ENCODE assay signal across 9 cellular contexts in the genomic region with DNA sequence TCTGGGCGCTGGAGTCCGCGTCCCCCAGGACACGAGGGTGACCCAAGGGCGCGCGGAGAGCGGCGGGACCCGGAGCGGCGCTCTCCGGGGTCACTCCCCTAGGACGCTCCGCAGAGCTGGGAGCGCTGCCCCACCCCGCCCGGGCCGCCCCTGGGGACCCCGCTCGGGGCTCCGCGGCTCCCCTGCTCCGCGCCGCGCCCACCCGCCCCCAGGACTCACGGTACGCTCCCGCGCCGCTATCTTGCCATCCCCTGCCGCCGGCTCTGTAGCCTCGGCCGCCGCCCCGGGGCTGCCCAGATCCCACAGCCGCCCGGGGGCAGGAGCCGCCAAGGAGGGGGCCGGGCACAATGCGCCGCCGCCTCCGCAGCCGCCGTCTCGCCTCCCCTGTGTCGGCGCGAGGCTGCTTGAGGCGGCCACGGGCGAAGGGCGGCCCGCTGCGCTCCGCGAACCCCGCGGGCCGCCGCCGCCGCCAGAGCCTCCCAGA. TPM values are rescaled to one million over a fixed set of nuclear protein-coding genes. Genes with fewer than 3 reads are reported as not detected.
DNase-seq lines count a peak whose midpoint lies in the region; ATAC-seq and TF ChIP-seq lines count a peak whose summit lies in the region.
"Had no signal": no experiment of that assay in that cellular context is flagged by ENCODE, and none has a peak within 500 bp of the region (broad histone marks: within the 10 kb centered on the region; RNA-seq: fewer than 3 reads in every experiment).

No MANE protein-coding gene starts in this region.

- H3K4me3 ChIP-seq in brain microvascular endothelial cell (ENCODE audit: low read depth, low read length) (peak overlapping the region; percentile 77), right lobe of liver (peak overlapping the region; percentile 37 to 66 (median 61)), transverse colon (peak overlapping the region; percentile 63 to 77 (median 72))

- H3K9me3 ChIP-seq in right lobe of liver, result no peaks in the 10 kb centered on the region
- H3K9me3 ChIP-seq in transverse colon, result no peaks in the 10 kb centered on the region
- H3K9me3 ChIP-seq: neutrophil had no signal

- DNase-seq in HuH-7 (ENCODE audit: low spot score) (peak; percentile 52), brain microvascular endothelial cell (peak; percentile 7), right lobe of liver (peak in 1 of 3 donors; percentile 21), transverse colon (no peak), GM03348 (ENCODE audit: low spot score) (no peak), AG20443 (ENCODE audit: low spot score) (no peak), kidney tubule cell (ENCODE audit: low spot score) (no peak)

- ATAC-seq in GM19351 (IDR thresholded peaks at IDR 0.05; ENCODE audit: unreplicated experiment) (peak; percentile 4), right lobe of liver (peak; percentile 17 to 50 (median 48))

- H3K27me3 ChIP-seq in brain microvascular endothelial cell (replicated peaks), result no peaks in the 10 kb centered on the region
- no peaks in the 10 kb centered on the region for H3K27me3 ChIP-seq in right lobe of liver
- H3K27me3 ChIP-seq in transverse colon, result peaks cover 58% of the 10 kb centered on the region

- H3K36me3 ChIP-seq in brain microvascular endothelial cell (replicated peaks) (no peaks in the 10 kb centered on the region), right lobe of liver (no peaks in the 10 kb centered on the region), transverse colon (no peaks in the 10 kb centered on the region)
- H3K36me3 ChIP-seq: neutrophil had no signal

- in situ Hi-C loops in brain microvascular endothelial cell (cut with HindIII; ENCODE audit: low pct_ligation_motif_present, low sequenced_read_pairs) (loop anchor here (10.0 kb wide), 1 partner anchor 249 kb away; no protein-coding TSS in a partner anchor), transverse colon (cut with MboI; ENCODE audit: low pct_ligation_motif_present in 1 of 4, low pct_unique_long_range_greater_than_20kb in 1 of 4, low sequenced_read_pairs in 3 of 4) (loop anchor here in 1 of 4 donors (25.0 kb wide), 1 partner anchor 256 kb away; no protein-coding TSS in a partner anchor)

- H3K27ac ChIP-seq in brain microvascular endothelial cell, result peak overlapping the region; percentile 27
- peak overlapping the region; percentile 57 to 76 (median 74) for H3K27ac ChIP-seq in right lobe of liver
- peak overlapping the region; percentile 83 to 93 (median 89) for H3K27ac ChIP-seq in transverse colon
- H3K27ac ChIP-seq: neutrophil had no signal

- H3K4me1 ChIP-seq in right lobe of liver (peaks cover 0 to 12% (median 2%) of the 10 kb centered on the region in 4 donors), transverse colon (peaks cover 0 to 13% (median 0%) of the 10 kb centered on the region in 4 donors)

- TF ChIP-seq POLR2A in right lobe of liver (IDR thresholded peaks at IDR 0.05) (peak; percentile 72), transverse colon (IDR thresholded peaks at IDR 0.05) (no peak)

- intact Hi-C loops in right lobe of liver (cut with DNase I), result no loop called here
- intact Hi-C loops in transverse colon (cut with DNase I; ENCODE audit: low total_unique reads), result no loop called here

- TF ChIP-seq CTCF in brain microvascular endothelial cell (IDR thresholded peaks at IDR 0.05; ENCODE audit: low read depth, low read length, missing control alignments) (no peak), right lobe of liver (IDR thresholded peaks at IDR 0.05) (no peak), transverse colon (IDR thresholded peaks at IDR 0.05) (no peak)

- no peak for TF ChIP-seq EP300 in transverse colon (IDR thresholded peaks at IDR 0.05; ENCODE audit: low read depth)

- WGBS in right lobe of liver (ENCODE audit: insufficient coverage, low coverage, low lambda C conversion rate, missing lambda C conversion rate), result 0% methylated on average over 1 of the region's 67 CpGs
- 4% methylated on average over 32 of the region's 67 CpGs; no CpG with 5 or more reads in 1 of the 2 donors for WGBS in transverse colon (ENCODE audit: low coverage in 1 of 2), 2 donors

RNA-seq across cellular contexts. Expression of gene LIFR, which starts 0.3 kb away (rescaled TPM):
- total RNA-seq in right lobe of liver, result 10 to 100 TPM; 14.3 to 52.1 (median 28.2) TPM
- 10 to 100 TPM in 3 of 4 donors, 1 to 10 TPM in 1; 4.9 to 28.1 (median 12.8) TPM for total RNA-seq in transverse colon

Comparison
In these comparisons a context has a peak if more than half of its experiments do, and no peak if none do; other contexts are left out.
1. DNase-seq: peak in HuH-7 (single experiment) and brain microvascular endothelial cell (single experiment); none in transverse colon (single experiment), GM03348 (single experiment), AG20443 (single experiment) and kidney tubule cell (single experiment).
2. H3K27ac ChIP-seq: peak in every context shown above with its lines; median percentile 89 in transverse colon; 74 in right lobe of liver; 27 in brain microvascular endothelial cell.
3. Peak in every context shown above with its lines, with median percentiles within 50 percentile points of each other: H3K4me3 ChIP-seq.